ENCODE assay signal across 22 cellular contexts in the genomic region with DNA sequence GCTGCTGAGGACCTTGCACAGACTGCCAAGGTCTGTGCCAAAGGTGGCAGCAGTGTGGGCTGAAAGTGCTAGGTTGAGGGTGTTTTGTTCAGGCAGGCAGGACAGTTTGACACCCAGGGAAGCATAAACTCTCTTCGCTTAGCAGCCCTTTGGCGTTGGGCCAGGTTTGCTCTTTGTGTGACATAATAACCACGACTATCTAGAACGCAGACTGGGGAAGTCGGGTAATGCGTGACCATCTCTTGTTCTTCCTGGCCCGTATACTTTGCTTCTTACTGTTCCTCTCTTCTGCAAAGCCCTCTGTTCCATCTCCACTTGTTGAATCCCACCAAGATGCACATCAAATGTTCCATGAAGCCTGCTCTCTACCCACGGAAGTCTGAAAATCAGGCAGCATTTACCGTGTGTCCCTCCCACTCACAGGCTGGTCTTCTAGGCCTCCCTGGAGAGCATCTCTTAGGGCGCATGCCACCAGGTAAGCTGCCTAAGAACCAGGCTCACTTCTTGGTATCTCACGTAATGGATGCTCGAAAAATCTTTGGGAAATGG.
A peak's percentile ranks its signal among the peaks of the same experiment; 100 is the strongest.
DNase-seq lines count a peak whose midpoint lies in the region; ATAC-seq and TF ChIP-seq lines count a peak whose summit lies in the region.
"Had no signal": no experiment of that assay in that cellular context is flagged by ENCODE, and none has a peak within 500 bp of the region (broad histone marks: within the 10 kb centered on the region; RNA-seq: fewer than 3 reads in every experiment).

No MANE protein-coding gene starts in this region.

- CTCF ChIA-PET in Caco-2 (lab: Charles Lee): no interaction called here

- H3K14ac ChIP-seq in trophoblast cell (ENCODE audit: low read length): peak overlapping the region; percentile 60

- ATAC-seq in activated T-helper 17 cell treated with anti-CD3 and anti-CD28 coated beads, Interleukin-2, amount 50 U/mL, for 72 hours (replicated peaks): no peak
- no peak for ATAC-seq in left lobe of liver
- ATAC-seq: body of pancreas, pancreas had no signal

- H3K27me3 ChIP-seq in trophoblast cell (ENCODE audit: insufficient read depth, low read length) (no peaks in the 10 kb centered on the region), Caco-2 (replicated peaks; ENCODE audit: control insufficient read depth, insufficient read depth, low read length) (no peaks in the 10 kb centered on the region)
- H3K27me3 ChIP-seq: body of pancreas, pancreas, thyroid gland had no signal

- peaks cover 16% of the 10 kb centered on the region for H3K27me3 Mint-ChIP-seq in activated T-helper 17 cell treated with anti-CD3 and anti-CD28 coated beads, Interleukin-2, amount 50 U/mL, for 72 hours
- peaks cover 7% of the 10 kb centered on the region for H3K27me3 Mint-ChIP-seq in Caco-2 (ENCODE audit: insufficient read depth, unreplicated experiment)
- H3K27me3 Mint-ChIP-seq: activated naive CD8-positive, alpha-beta T cell treated with anti-CD3 and anti-CD28 coated beads for 36 hours had no signal

- peak overlapping the region; percentile 47 for H3K18ac ChIP-seq in trophoblast cell (ENCODE audit: low read length)

- H4K12ac ChIP-seq in trophoblast cell (ENCODE audit: low read depth, low read length): no peak overlapping the region

- H2AK5ac ChIP-seq in trophoblast cell (ENCODE audit: low read length): peak overlapping the region; percentile 42

- H3K4me1 Mint-ChIP-seq in activated T-helper 17 cell treated with anti-CD3 and anti-CD28 coated beads, Interleukin-2, amount 50 U/mL, for 72 hours: no peaks in the 10 kb centered on the region
- no peaks in the 10 kb centered on the region for H3K4me1 Mint-ChIP-seq in Caco-2 (ENCODE audit: low read depth, unreplicated experiment)
- H3K4me1 Mint-ChIP-seq: activated naive CD8-positive, alpha-beta T cell treated with anti-CD3 and anti-CD28 coated beads for 36 hours; CD4-positive, CD25-positive, alpha-beta regulatory T cell; naive B cell had no signal

- intact Hi-C loops in Caco-2 (cut with micrococcal nuclease; ENCODE audit: unreplicated experiment): loop anchor here (5.0 kb wide), 1 partner anchor 61 kb away; no protein-coding TSS in a partner anchor

- H3K4me3 ChIP-seq in trophoblast cell (ENCODE audit: low read depth, low read length) (no peak overlapping the region), Caco-2 (ENCODE audit: low read depth, low read length) (no peak overlapping the region)
- H3K4me3 ChIP-seq: body of pancreas, coronary artery, heart right ventricle, pancreas, thyroid gland had no signal

- H4K91ac ChIP-seq in trophoblast cell (ENCODE audit: low read depth, low read length): peak overlapping the region; percentile 87

- no peaks in the 10 kb centered on the region for H3K36me3 Mint-ChIP-seq in activated T-helper 17 cell treated with anti-CD3 and anti-CD28 coated beads, Interleukin-2, amount 50 U/mL, for 72 hours (ENCODE audit: low read depth)
- H3K36me3 Mint-ChIP-seq in Caco-2 (ENCODE audit: insufficient read depth, unreplicated experiment): no peaks in the 10 kb centered on the region
- H3K36me3 Mint-ChIP-seq: activated naive CD8-positive, alpha-beta T cell treated with anti-CD3 and anti-CD28 coated beads for 36 hours; CD4-positive, CD25-positive, alpha-beta regulatory T cell; naive B cell had no signal

- no peak overlapping the region for H3K23ac ChIP-seq in trophoblast cell (ENCODE audit: low read length)

- no peak overlapping the region for H3K9ac ChIP-seq in trophoblast cell (ENCODE audit: low read length)

- peak overlapping the region; percentile 62 for H3K27ac ChIP-seq in trophoblast cell (ENCODE audit: low read depth, low read length)
- H3K27ac ChIP-seq: body of pancreas, coronary artery, heart right ventricle, pancreas, thyroid gland had no signal

- peaks cover 1% of the 10 kb centered on the region for H3K79me2 ChIP-seq in trophoblast cell (ENCODE audit: control insufficient read depth, insufficient read depth, low read length, poor library complexity)

- WGBS in trophoblast cell (ENCODE audit: extremely low coverage, insufficient coverage, insufficient read length): no CpG with 5 or more reads among the region's 12 CpGs

- peak overlapping the region; percentile 68 for H2BK12ac ChIP-seq in trophoblast cell (ENCODE audit: low read length)

- peak overlapping the region; percentile 47 for H4K8ac ChIP-seq in trophoblast cell (ENCODE audit: low read depth, low read length)

- H3K79me1 ChIP-seq in trophoblast cell (ENCODE audit: low read length): peaks cover 13% of the 10 kb centered on the region

- H3K27ac Mint-ChIP-seq in activated T-helper 17 cell treated with anti-CD3 and anti-CD28 coated beads, Interleukin-2, amount 50 U/mL, for 72 hours: no peak overlapping the region
- no peak overlapping the region for H3K27ac Mint-ChIP-seq in Caco-2 (ENCODE audit: unreplicated experiment)
- H3K27ac Mint-ChIP-seq: activated naive CD8-positive, alpha-beta T cell treated with anti-CD3 and anti-CD28 coated beads for 36 hours; CD4-positive, CD25-positive, alpha-beta regulatory T cell; naive B cell had no signal

- H2AFZ ChIP-seq in trophoblast cell (ENCODE audit: insufficient read depth, low read length, poor library complexity): peak overlapping the region; percentile 17

- POLR2A ChIA-PET in Caco-2 (lab: Charles Lee): no interaction called here

- no peaks in the 10 kb centered on the region for H3K9me3 Mint-ChIP-seq in activated T-helper 17 cell treated with anti-CD3 and anti-CD28 coated beads, Interleukin-2, amount 50 U/mL, for 72 hours
- no peaks in the 10 kb centered on the region for H3K9me3 Mint-ChIP-seq in Caco-2 (ENCODE audit: unreplicated experiment)
- H3K9me3 Mint-ChIP-seq: activated naive CD8-positive, alpha-beta T cell treated with anti-CD3 and anti-CD28 coated beads for 36 hours; CD4-positive, CD25-positive, alpha-beta regulatory T cell; naive B cell had no signal

- peak overlapping the region; percentile 81 for H2BK120ac ChIP-seq in trophoblast cell (ENCODE audit: insufficient read depth, low read length, poor library complexity)

- peak overlapping the region; percentile 31 for H3K4ac ChIP-seq in trophoblast cell (ENCODE audit: low read depth, low read length)

- no peak overlapping the region for H3K4me3 Mint-ChIP-seq in activated T-helper 17 cell treated with anti-CD3 and anti-CD28 coated beads, Interleukin-2, amount 50 U/mL, for 72 hours
- H3K4me3 Mint-ChIP-seq in Caco-2 (ENCODE audit: unreplicated experiment): no peak overlapping the region
- H3K4me3 Mint-ChIP-seq: activated naive CD8-positive, alpha-beta T cell treated with anti-CD3 and anti-CD28 coated beads for 36 hours; CD4-positive, CD25-positive, alpha-beta regulatory T cell; naive B cell had no signal

- DNase-seq in NCI-H82 (lab: John Stamatoyannopoulos, UW) (peak; percentile 25), NCI-H82 treated with DMSO at 0.1 percent for 48 hours (lab: John Stamatoyannopoulos, UW; ENCODE audit: unreplicated experiment) (no peak), NAMALWA (ENCODE audit: low spot score) (peak; percentile 54), OCI-M1 (lab: John Stamatoyannopoulos, UW) (peak; percentile 19), trophoblast cell (no peak), left lobe of liver (ENCODE audit: low spot score) (no peak), Caco-2 (no peak)
- DNase-seq: activated CD4-positive, CD25-positive, alpha-beta regulatory T cell treated with anti-CD3 and anti-CD28 coated beads, Interleukin-2, amount 50 U/mL, for 72 hours; activated naive CD8-positive, alpha-beta T cell treated with anti-CD3 and anti-CD28 coated beads for 36 hours; body of pancreas; CD4-positive, CD25-positive, alpha-beta regulatory T cell; EL; Kasumi-1; naive B cell; NCI-H1930; pancreas; stimulated activated naive CD4-positive, alpha-beta T cell treated with Interleukin-2 at 50 U/mL for 16 hours; T1000 had no signal

- peaks cover 22 to 27% of the 10 kb centered on the region in 2 experiments for H3K4me1 ChIP-seq in trophoblast cell (ENCODE audit: control insufficient read depth in 1 of 2, insufficient read depth in 2 of 2, low read length in 2 of 2)
- H3K4me1 ChIP-seq in Caco-2: no peaks in the 10 kb centered on the region
- H3K4me1 ChIP-seq: thyroid gland had no signal

- BruUV-seq in Caco-2 (replicated peaks; lab: Mats Ljungman, UMichigan): no TSS peak

- no peak overlapping the region for H3K4me2 ChIP-seq in trophoblast cell (ENCODE audit: low read length)

- H3K9me3 ChIP-seq in trophoblast cell (ENCODE audit: insufficient read depth, low read depth, low read length) (no peaks in the 10 kb centered on the region), Caco-2 (no peaks in the 10 kb centered on the region)
- H3K9me3 ChIP-seq: body of pancreas, heart right ventricle, pancreas, thyroid gland had no signal

- peak overlapping the region; percentile 81 for H2BK5ac ChIP-seq in trophoblast cell (ENCODE audit: low read depth, low read length, poor library complexity)

- no peaks in the 10 kb centered on the region for H3K36me3 ChIP-seq in trophoblast cell (ENCODE audit: control insufficient read depth in 1 of 2, insufficient read depth in 2 of 2, low read length in 2 of 2)
- H3K36me3 ChIP-seq in Caco-2 (ENCODE audit: control insufficient read depth, insufficient read depth, low read length): no peaks in the 10 kb centered on the region
- H3K36me3 ChIP-seq: heart right ventricle, pancreas, thyroid gland had no signal

- no peak for TF ChIP-seq CTCF in Caco-2 (IDR thresholded peaks at IDR 0.05; ENCODE audit: insufficient read depth in 1 of 2, low read depth in 1 of 2, low read length in 1 of 2, severe bottlenecking in 1 of 2, unreplicated experiment in 1 of 2)

Comparison
In these comparisons a context has a peak if more than half of its experiments do, and no peak if none do; other contexts are left out.
1. DNase-seq: peak in NCI-H82 (single experiment), NAMALWA (single experiment) and OCI-M1 (single experiment); none in NCI-H82 treated with DMSO at 0.1 percent for 48 hours (single experiment), trophoblast cell (0 of 2), left lobe of liver (single experiment) and Caco-2 (0 of 2).